20 cellular contexts compared by ENCODE assay signal in genomic region chr5:150402901-150403342, GRCh38.
A peak's percentile ranks its signal among the peaks of the same experiment; 100 is the strongest.
DNase-seq lines count a peak whose midpoint lies in the region; ATAC-seq and TF ChIP-seq lines count a peak whose summit lies in the region.
"Had no signal": no experiment of that assay in that cellular context is flagged by ENCODE, and none has a peak within 500 bp of the region (broad histone marks: within the 10 kb centered on the region; RNA-seq: fewer than 3 reads in every experiment).

No MANE protein-coding gene starts in this region.

- peak; percentile 67 for TF ChIP-seq POLR2A in GM19193 (IDR thresholded peaks at IDR 0.05; ENCODE audit: extremely low read depth, insufficient read depth, insufficient read length)

- H3K9me3 Mint-ChIP-seq in activated T-cell treated with anti-CD3 and anti-CD28 coated beads, Interleukin-2, amount 50 U/mL, for 24 hours: no peaks in the 10 kb centered on the region
- no peaks in the 10 kb centered on the region for H3K9me3 Mint-ChIP-seq in central memory CD8-positive, alpha-beta T cell
- H3K9me3 Mint-ChIP-seq in stimulated activated naive B cell treated with anti-CD40 and anti-IgM and Interleukin-4, amounts not matched to agents 10 μg/mL and 1 μg/mL and 100 μg/mL, for 72 hours: no peaks in the 10 kb centered on the region

- no peak for DNase-seq in activated T-cell treated with anti-CD3 and anti-CD28 coated beads, Interleukin-2, amount 50 U/mL, for 24 hours
- DNase-seq in activated T-cell treated with anti-CD3 and anti-CD28 coated beads for 4 hours (no peak), EL (no peak), NCI-H82 (lab: John Stamatoyannopoulos, UW) (no peak)
- DNase-seq in central memory CD8-positive, alpha-beta T cell (ENCODE audit: low spot score in 2 of 2): no peak
- no peak for DNase-seq in stimulated activated naive B cell treated with anti-CD40 and anti-IgM and Interleukin-4, amounts not matched to agents 10 μg/mL and 1 μg/mL and 100 μg/mL, for 72 hours
- DNase-seq in activated naive CD4-positive, alpha-beta T cell treated with Interleukin-2 at 50 U/mL for 16 hours: no peak
- DNase-seq: activated CD4-positive, alpha-beta T cell treated with anti-CD3 and anti-CD28 coated beads for 4 hours; activated effector memory CD4-positive, alpha-beta T cell treated with anti-CD3 and anti-CD28 coated beads, Interleukin-2, amount 50 U/mL, for 16 hours; central memory CD4-positive, alpha-beta T cell; DMS 273 treated with DMSO at 0.1 percent for 48 hours; gastrocnemius medialis; GDM1; NCI-H146; NCI-H2171; NCI-H69; retina; SHP77 treated with DMSO at 0.1 percent for 48 hours had no signal

- H3K4me3 Mint-ChIP-seq in activated T-cell treated with anti-CD3 and anti-CD28 coated beads, Interleukin-2, amount 50 U/mL, for 24 hours: no peak overlapping the region
- H3K4me3 Mint-ChIP-seq in central memory CD8-positive, alpha-beta T cell: peak overlapping the region; percentile 2
- peak overlapping the region; percentile 3 to 8 for H3K4me3 Mint-ChIP-seq in stimulated activated naive B cell treated with anti-CD40 and anti-IgM and Interleukin-4, amounts not matched to agents 10 μg/mL and 1 μg/mL and 100 μg/mL, for 72 hours

- peak overlapping the region; percentile 37 for H3K27ac Mint-ChIP-seq in activated T-cell treated with anti-CD3 and anti-CD28 coated beads, Interleukin-2, amount 50 U/mL, for 24 hours
- H3K27ac Mint-ChIP-seq in central memory CD8-positive, alpha-beta T cell (ENCODE audit: low read depth): no peak overlapping the region
- peak overlapping the region; percentile 98 for H3K27ac Mint-ChIP-seq in stimulated activated naive B cell treated with anti-CD40 and anti-IgM and Interleukin-4, amounts not matched to agents 10 μg/mL and 1 μg/mL and 100 μg/mL, for 72 hours

- no peak for ATAC-seq in central memory CD8-positive, alpha-beta T cell (replicated peaks; ENCODE audit: extremely low read depth, poor library complexity, severe bottlenecking)
- no peak for ATAC-seq in stimulated activated naive B cell treated with anti-CD40 and anti-IgM and Interleukin-4, amounts not matched to agents 10 μg/mL and 1 μg/mL and 100 μg/mL, for 72 hours (replicated peaks)
- ATAC-seq: esophagus mucosa, gastrocnemius medialis had no signal

- H3K4me1 Mint-ChIP-seq in activated T-cell treated with anti-CD3 and anti-CD28 coated beads, Interleukin-2, amount 50 U/mL, for 24 hours (ENCODE audit: low read depth): no peaks in the 10 kb centered on the region
- H3K4me1 Mint-ChIP-seq in central memory CD8-positive, alpha-beta T cell: peaks cover 36% of the 10 kb centered on the region
- peaks cover 60 to 74% of the 10 kb centered on the region in 2 donors for H3K4me1 Mint-ChIP-seq in stimulated activated naive B cell treated with anti-CD40 and anti-IgM and Interleukin-4, amounts not matched to agents 10 μg/mL and 1 μg/mL and 100 μg/mL, for 72 hours

- H3K27me3 Mint-ChIP-seq in activated T-cell treated with anti-CD3 and anti-CD28 coated beads, Interleukin-2, amount 50 U/mL, for 24 hours: no peaks in the 10 kb centered on the region
- no peaks in the 10 kb centered on the region for H3K27me3 Mint-ChIP-seq in central memory CD8-positive, alpha-beta T cell
- H3K27me3 Mint-ChIP-seq in stimulated activated naive B cell treated with anti-CD40 and anti-IgM and Interleukin-4, amounts not matched to agents 10 μg/mL and 1 μg/mL and 100 μg/mL, for 72 hours: peaks cover 0 to 6% of the 10 kb centered on the region in 2 donors

- peaks cover 96% of the 10 kb centered on the region for H3K36me3 Mint-ChIP-seq in activated T-cell treated with anti-CD3 and anti-CD28 coated beads, Interleukin-2, amount 50 U/mL, for 24 hours (ENCODE audit: low read depth)
- H3K36me3 Mint-ChIP-seq in central memory CD8-positive, alpha-beta T cell (ENCODE audit: insufficient read depth): peaks cover 95% of the 10 kb centered on the region
- peaks cover 60 to 88% of the 10 kb centered on the region in 2 donors for H3K36me3 Mint-ChIP-seq in stimulated activated naive B cell treated with anti-CD40 and anti-IgM and Interleukin-4, amounts not matched to agents 10 μg/mL and 1 μg/mL and 100 μg/mL, for 72 hours
